Comparison of ENCODE assay signal across 1 cellular context in the genomic region with DNA sequence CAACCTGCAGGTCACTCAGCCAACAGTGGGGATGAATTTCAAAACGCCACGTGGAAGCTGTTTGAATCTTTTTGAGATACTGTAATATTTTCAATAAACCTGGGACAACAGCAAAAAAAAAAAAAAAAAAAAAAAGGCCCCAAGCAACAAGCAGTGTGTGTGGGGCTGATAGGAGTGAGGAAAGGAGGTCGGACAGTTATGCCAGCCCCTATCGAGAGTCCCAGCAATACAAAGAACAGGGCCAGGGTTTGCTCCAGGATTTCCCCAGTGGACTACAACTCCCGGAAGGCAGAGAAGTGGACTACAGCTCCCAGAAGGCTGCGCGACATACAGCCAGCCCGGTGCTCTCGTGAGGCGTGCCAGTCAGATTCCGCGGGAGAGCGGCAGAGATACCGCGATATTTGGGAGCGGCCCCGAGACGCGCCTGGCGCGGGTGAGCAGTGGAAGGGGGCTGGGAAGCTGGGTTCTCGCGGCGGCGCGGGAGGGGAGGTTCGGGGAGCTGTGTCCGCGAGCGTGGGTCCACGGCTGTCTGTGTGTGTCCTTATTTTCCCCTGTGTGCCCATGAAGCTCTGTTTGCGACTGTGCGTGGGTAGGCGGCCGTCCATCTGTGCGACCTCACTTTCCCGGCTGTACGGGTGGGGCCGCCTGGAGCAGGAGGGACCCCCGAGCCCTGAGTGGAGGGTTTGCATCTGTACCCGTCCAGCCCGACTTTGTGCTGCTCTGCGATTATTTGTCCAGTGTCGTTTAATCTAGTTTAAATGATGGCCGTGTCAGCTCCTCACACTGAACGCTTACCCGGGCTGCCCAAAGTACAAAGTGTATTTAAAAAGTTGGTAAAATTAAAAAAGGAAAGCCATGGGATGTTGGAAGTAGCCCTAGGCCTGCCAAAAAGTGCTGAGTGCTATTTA.
TF ChIP-seq lines count a peak whose summit lies in the region.

A gene with protein sequence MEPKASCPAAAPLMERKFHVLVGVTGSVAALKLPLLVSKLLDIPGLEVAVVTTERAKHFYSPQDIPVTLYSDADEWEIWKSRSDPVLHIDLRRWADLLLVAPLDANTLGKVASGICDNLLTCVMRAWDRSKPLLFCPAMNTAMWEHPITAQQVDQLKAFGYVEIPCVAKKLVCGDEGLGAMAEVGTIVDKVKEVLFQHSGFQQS (plus strand): TSS at position 397 of the 908 bp plus-strand sequence. CDS start 4,729 bp downstream, outside the sequence.

TF ChIP-seq in K562, 482 proteins besides CTCF, POLR2A, EP300 and RAD21 (continued from another document and continues in another):
- TF ChIP-seq, protein P1, sequence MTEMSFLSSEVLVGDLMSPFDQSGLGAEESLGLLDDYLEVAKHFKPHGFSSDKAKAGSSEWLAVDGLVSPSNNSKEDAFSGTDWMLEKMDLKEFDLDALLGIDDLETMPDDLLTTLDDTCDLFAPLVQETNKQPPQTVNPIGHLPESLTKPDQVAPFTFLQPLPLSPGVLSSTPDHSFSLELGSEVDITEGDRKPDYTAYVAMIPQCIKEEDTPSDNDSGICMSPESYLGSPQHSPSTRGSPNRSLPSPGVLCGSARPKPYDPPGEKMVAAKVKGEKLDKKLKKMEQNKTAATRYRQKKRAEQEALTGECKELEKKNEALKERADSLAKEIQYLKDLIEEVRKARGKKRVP (CRISPR knock-in tag; IDR thresholded peaks at IDR 0.05): no peak
- peak; percentile 93 for TF ChIP-seq RBM25 (IDR thresholded peaks at IDR 0.05; ENCODE audit: low read depth, low read length, severe bottlenecking)
- TF ChIP-seq RBFOX2 (IDR thresholded peaks at IDR 0.05; ENCODE audit: low read depth, low read length): peak; percentile 99
- TF ChIP-seq RCOR1 (IDR thresholded peaks at IDR 0.05; ENCODE audit: borderline replicate concordance in 1 of 2, low read depth in 2 of 2, low read length in 2 of 2): peak in 1 of 2 experiments; percentile 43; a peak in 1 of 4 replicates
- TF ChIP-seq POLR2B (IDR thresholded peaks at IDR 0.05; ENCODE audit: low read depth, partially characterized antibody): peak; percentile 98
- TF ChIP-seq, protein P2, sequence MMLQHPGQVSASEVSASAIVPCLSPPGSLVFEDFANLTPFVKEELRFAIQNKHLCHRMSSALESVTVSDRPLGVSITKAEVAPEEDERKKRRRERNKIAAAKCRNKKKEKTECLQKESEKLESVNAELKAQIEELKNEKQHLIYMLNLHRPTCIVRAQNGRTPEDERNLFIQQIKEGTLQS (IDR thresholded peaks at IDR 0.05): no peak
- TF ChIP-seq, protein P2 (CRISPR knock-in tag; conservative IDR thresholded peaks at IDR 0.05): 0 out of 2 replicates have a peak, but pooled peaks have one; percentile 35
- peak; percentile 84 for TF ChIP-seq PML (IDR thresholded peaks at IDR 0.05; ENCODE audit: low read length)
- TF ChIP-seq, protein P3, sequence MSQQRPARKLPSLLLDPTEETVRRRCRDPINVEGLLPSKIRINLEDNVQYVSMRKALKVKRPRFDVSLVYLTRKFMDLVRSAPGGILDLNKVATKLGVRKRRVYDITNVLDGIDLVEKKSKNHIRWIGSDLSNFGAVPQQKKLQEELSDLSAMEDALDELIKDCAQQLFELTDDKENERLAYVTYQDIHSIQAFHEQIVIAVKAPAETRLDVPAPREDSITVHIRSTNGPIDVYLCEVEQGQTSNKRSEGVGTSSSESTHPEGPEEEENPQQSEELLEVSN (IDR thresholded peaks at IDR 0.05; ENCODE audit: borderline replicate concordance in 1 of 2, extremely low read depth in 1 of 2, insufficient read depth in 1 of 2, insufficient read length in 1 of 2, low read depth in 1 of 2, low read length in 1 of 2, poor library complexity in 1 of 2, severe bottlenecking in 1 of 2): peak; percentile 61 to 69
- peak; percentile 29 to 67; a peak in 1 of 4 replicates for TF ChIP-seq TBL1XR1 (IDR thresholded peaks at IDR 0.05; ENCODE audit: low read length in 2 of 2)
- TF ChIP-seq MTA2 (IDR thresholded peaks at IDR 0.05; ENCODE audit: low read depth): peak; percentile 9; the same call in 1 of the 2 replicates
- peak; percentile 67 for TF ChIP-seq SAP30 (IDR thresholded peaks at IDR 0.05; ENCODE audit: borderline replicate concordance, insufficient read depth, low read depth, low read length, poor library complexity, severe bottlenecking)
- TF ChIP-seq ZNF143 (CRISPR knock-in tag; IDR thresholded peaks at IDR 0.05): peak; percentile 93
- TF ChIP-seq KDM2B (CRISPR knock-in tag; IDR thresholded peaks at IDR 0.05): no peak
- TF ChIP-seq NFIX (CRISPR knock-in tag; IDR thresholded peaks at IDR 0.05; ENCODE audit: low read depth): no peak
- TF ChIP-seq, protein P4, sequence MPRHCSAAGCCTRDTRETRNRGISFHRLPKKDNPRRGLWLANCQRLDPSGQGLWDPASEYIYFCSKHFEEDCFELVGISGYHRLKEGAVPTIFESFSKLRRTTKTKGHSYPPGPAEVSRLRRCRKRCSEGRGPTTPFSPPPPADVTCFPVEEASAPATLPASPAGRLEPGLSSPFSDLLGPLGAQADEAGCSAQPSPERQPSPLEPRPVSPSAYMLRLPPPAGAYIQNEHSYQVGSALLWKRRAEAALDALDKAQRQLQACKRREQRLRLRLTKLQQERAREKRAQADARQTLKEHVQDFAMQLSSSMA (CRISPR knock-in tag; IDR thresholded peaks at IDR 0.05): no peak
- peak; percentile 90 for TF ChIP-seq E2F3 (CRISPR knock-in tag; IDR thresholded peaks at IDR 0.05)
- peak; percentile 4 for TF ChIP-seq ZFP36 (IDR thresholded peaks at IDR 0.05; ENCODE audit: low read depth, low read length, partially characterized antibody)
- no peak for TF ChIP-seq CCAR2 (IDR thresholded peaks at IDR 0.05; ENCODE audit: low read depth, low read length)
- peak; percentile 99 for TF ChIP-seq HCFC1 (IDR thresholded peaks at IDR 0.05; ENCODE audit: low read depth, low read length)
- no peak; the same call in 1 of the 2 replicates for TF ChIP-seq PHF21A (IDR thresholded peaks at IDR 0.05; ENCODE audit: borderline replicate concordance, low read depth)
- no peak for TF ChIP-seq SNRNP70 (optimal IDR thresholded peaks at IDR 0.05; ENCODE audit: low read depth, low read length)
- no peak; the same call in 1 of the 2 replicates for TF ChIP-seq CBFA2T2 (conservative IDR thresholded peaks at IDR 0.05)
- no peak for TF ChIP-seq TSC22D4 (tag; IDR thresholded peaks at IDR 0.05)
- TF ChIP-seq, protein P5, sequence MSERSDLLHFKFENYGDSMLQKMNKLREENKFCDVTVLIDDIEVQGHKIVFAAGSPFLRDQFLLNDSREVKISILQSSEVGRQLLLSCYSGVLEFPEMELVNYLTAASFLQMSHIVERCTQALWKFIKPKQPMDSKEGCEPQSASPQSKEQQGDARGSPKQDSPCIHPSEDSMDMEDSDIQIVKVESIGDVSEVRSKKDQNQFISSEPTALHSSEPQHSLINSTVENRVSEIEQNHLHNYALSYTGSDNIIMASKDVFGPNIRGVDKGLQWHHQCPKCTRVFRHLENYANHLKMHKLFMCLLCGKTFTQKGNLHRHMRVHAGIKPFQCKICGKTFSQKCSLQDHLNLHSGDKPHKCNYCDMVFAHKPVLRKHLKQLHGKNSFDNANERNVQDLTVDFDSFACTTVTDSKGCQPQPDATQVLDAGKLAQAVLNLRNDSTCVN (CRISPR knock-in tag; IDR thresholded peaks at IDR 0.05): no peak
- TF ChIP-seq SIN3A (IDR thresholded peaks at IDR 0.05; ENCODE audit: borderline replicate concordance in 2 of 2, control insufficient read depth in 1 of 2, low read depth in 2 of 2, low read length in 2 of 2): peak; percentile 77 to 78; a peak in 1 of 4 replicates
- no peak for TF ChIP-seq KLF13 (tag; IDR thresholded peaks at IDR 0.05; ENCODE audit: borderline replicate concordance, low read depth)
- TF ChIP-seq RNF2 (IDR thresholded peaks at IDR 0.05): 0 out of 2 replicates have a peak, but pooled peaks have one; percentile 29
- peak; percentile 76 for TF ChIP-seq TBP (optimal IDR thresholded peaks at IDR 0.05; ENCODE audit: low read depth, low read length)
- TF ChIP-seq, protein P6, sequence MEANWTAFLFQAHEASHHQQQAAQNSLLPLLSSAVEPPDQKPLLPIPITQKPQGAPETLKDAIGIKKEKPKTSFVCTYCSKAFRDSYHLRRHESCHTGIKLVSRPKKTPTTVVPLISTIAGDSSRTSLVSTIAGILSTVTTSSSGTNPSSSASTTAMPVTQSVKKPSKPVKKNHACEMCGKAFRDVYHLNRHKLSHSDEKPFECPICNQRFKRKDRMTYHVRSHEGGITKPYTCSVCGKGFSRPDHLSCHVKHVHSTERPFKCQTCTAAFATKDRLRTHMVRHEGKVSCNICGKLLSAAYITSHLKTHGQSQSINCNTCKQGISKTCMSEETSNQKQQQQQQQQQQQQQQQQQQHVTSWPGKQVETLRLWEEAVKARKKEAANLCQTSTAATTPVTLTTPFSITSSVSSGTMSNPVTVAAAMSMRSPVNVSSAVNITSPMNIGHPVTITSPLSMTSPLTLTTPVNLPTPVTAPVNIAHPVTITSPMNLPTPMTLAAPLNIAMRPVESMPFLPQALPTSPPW (CRISPR knock-in tag; IDR thresholded peaks at IDR 0.05): peak; percentile 65
- no peak for TF ChIP-seq BRF1 (IDR thresholded peaks at IDR 0.05; ENCODE audit: borderline replicate concordance, extremely low read depth, insufficient read length)
- peak; percentile 69 for TF ChIP-seq NFIC (IDR thresholded peaks at IDR 0.05)
- no peak for TF ChIP-seq TOE1 (IDR thresholded peaks at IDR 0.05; ENCODE audit: borderline replicate concordance)
- TF ChIP-seq TOE1 (CRISPR knock-in tag; IDR thresholded peaks at IDR 0.05; ENCODE audit: borderline replicate concordance, low read depth): no peak
- TF ChIP-seq MXI1 (IDR thresholded peaks at IDR 0.05; ENCODE audit: low read depth, low read length): no peak; the same call in none of the 2 replicates
- no peak for TF ChIP-seq IFI16 (CRISPR knock-in tag; IDR thresholded peaks at IDR 0.05)
- TF ChIP-seq, protein P7, sequence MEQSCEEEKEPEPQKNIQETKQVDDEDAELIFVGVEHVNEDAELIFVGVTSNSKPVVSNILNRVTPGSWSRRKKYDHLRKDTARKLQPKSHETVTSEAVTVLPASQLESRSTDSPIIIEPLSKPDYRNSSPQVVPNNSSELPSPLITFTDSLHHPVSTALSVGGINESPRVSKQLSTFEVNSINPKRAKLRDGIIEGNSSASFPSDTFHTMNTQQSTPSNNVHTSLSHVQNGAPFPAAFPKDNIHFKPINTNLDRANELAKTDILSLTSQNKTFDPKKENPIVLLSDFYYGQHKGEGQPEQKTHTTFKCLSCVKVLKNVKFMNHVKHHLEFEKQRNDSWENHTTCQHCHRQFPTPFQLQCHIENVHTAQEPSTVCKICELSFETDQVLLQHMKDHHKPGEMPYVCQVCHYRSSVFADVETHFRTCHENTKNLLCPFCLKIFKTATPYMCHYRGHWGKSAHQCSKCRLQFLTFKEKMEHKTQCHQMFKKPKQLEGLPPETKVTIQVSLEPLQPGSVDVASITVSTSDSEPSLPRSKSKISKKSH (CRISPR knock-in tag; IDR thresholded peaks at IDR 0.05): no peak
- TF ChIP-seq, protein P8, sequence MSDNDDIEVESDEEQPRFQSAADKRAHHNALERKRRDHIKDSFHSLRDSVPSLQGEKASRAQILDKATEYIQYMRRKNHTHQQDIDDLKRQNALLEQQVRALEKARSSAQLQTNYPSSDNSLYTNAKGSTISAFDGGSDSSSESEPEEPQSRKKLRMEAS (CRISPR knock-in tag; IDR thresholded peaks at IDR 0.05): peak; percentile 71
- TF ChIP-seq ATF7 (IDR thresholded peaks at IDR 0.05): 0 out of 2 replicates have a peak, but pooled peaks have one; percentile 19
- TF ChIP-seq, protein P9, sequence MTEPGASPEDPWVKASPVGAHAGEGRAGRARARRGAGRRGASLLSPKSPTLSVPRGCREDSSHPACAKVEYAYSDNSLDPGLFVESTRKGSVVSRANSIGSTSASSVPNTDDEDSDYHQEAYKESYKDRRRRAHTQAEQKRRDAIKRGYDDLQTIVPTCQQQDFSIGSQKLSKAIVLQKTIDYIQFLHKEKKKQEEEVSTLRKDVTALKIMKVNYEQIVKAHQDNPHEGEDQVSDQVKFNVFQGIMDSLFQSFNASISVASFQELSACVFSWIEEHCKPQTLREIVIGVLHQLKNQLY (CRISPR knock-in tag; conservative IDR thresholded peaks at IDR 0.05): no peak
- TF ChIP-seq BCOR (IDR thresholded peaks at IDR 0.05): 0 out of 2 replicates have a peak, but pooled peaks have one; percentile 23
- TF ChIP-seq NR2C2 (CRISPR knock-in tag; IDR thresholded peaks at IDR 0.05): 0 out of 2 replicates have a peak, but pooled peaks have one; percentile 15
- peak; percentile 62 for TF ChIP-seq NR2C2 (tag; IDR thresholded peaks at IDR 0.05)
- TF ChIP-seq, protein P10, sequence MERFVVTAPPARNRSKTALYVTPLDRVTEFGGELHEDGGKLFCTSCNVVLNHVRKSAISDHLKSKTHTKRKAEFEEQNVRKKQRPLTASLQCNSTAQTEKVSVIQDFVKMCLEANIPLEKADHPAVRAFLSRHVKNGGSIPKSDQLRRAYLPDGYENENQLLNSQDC (CRISPR knock-in tag; IDR thresholded peaks at IDR 0.05): peak; percentile 88; the same call in 1 of the 2 replicates
- peak; percentile 35 for TF ChIP-seq SMAD1 (IDR thresholded peaks at IDR 0.05; ENCODE audit: low read depth, low read length, partially characterized antibody)
- TF ChIP-seq, protein P11, sequence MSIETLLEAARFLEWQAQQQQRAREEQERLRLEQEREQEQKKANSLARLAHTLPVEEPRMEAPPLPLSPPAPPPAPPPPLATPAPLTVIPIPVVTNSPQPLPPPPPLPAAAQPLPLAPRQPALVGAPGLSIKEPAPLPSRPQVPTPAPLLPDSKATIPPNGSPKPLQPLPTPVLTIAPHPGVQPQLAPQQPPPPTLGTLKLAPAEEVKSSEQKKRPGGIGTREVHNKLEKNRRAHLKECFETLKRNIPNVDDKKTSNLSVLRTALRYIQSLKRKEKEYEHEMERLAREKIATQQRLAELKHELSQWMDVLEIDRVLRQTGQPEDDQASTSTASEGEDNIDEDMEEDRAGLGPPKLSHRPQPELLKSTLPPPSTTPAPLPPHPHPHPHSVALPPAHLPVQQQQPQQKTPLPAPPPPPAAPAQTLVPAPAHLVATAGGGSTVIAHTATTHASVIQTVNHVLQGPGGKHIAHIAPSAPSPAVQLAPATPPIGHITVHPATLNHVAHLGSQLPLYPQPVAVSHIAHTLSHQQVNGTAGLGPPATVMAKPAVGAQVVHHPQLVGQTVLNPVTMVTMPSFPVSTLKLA (conservative IDR thresholded peaks at IDR 0.05): peak; percentile 59 to 72
- no peak for TF ChIP-seq ZNF778 (CRISPR knock-in tag; IDR thresholded peaks at IDR 0.05)
